In the genomic region with DNA sequence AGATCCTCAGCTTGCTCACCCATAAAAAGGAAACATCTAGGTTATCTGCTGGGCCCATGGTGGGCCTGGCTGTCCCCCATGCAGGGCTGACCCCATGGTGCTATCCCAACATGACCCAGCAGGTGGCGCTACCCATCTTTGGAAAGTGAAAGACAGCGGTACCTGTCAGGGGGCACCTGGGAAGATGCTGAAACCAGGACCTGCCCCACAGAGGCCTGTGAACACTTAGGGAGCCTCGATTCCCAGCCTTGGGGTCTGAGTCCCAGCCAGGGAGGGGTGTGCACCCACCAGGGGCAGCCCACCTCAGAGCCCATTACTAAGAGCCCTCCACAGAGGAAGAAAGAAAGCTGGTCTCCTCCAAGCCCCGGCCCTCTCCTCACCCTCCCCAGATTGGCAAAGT, we compare ENCODE assay signal across 9 cellular contexts. TPM values are rescaled to one million over a fixed set of nuclear protein-coding genes. Genes with fewer than 3 reads are reported as not detected.
A peak's percentile ranks its signal among the peaks of the same experiment; 100 is the strongest.
DNase-seq lines count a peak whose midpoint lies in the region; ATAC-seq and TF ChIP-seq lines count a peak whose summit lies in the region.
"Had no signal": no experiment of that assay in that cellular context is flagged by ENCODE, and none has a peak within 500 bp of the region (broad histone marks: within the 10 kb centered on the region; RNA-seq: fewer than 3 reads in every experiment).

No MANE protein-coding gene starts in this region.

- H3K4me3 ChIP-seq in GM06990 (replicated peaks; ENCODE audit: low read depth, low read length), result no peak overlapping the region
- no peak overlapping the region for H3K4me3 ChIP-seq in ascending aorta

- CTCF ChIA-PET in T-cell (lab: Charles Lee), result interaction anchor here (0.6 to 1.4 kb wide), 3 partner anchors 73 to 75 kb away, joined by 3 to 8 read pairs (median 6); no protein-coding TSS in a partner anchor

- H3K36me3 Mint-ChIP-seq in T-cell, result peaks cover 46% of the 10 kb centered on the region

- ATAC-seq in T-cell (replicated peaks in 1 of 4) (peak; percentile 73 to 80 (median 78)), GM18498 (IDR thresholded peaks at IDR 0.05; ENCODE audit: unreplicated experiment) (no peak), GM19324 (IDR thresholded peaks at IDR 0.05; ENCODE audit: low FRiP score, unreplicated experiment) (no peak)

- H3K27me3 Mint-ChIP-seq in T-cell, result no peaks in the 10 kb centered on the region
- H3K27me3 Mint-ChIP-seq: dendritic cell treated with granulocyte-macrophage colony-stimulating factor and Interleukin-4, amounts not matched to agents 40 ng/mL and 50 ng/mL, for 4 days had no signal

- DNase-seq in GM06990 (ENCODE audit: extremely low read depth, insufficient read length) (peak; percentile 60), HPDE6-E6E7 (ENCODE audit: extremely low spot score) (peak; percentile 67), T-cell (peak; percentile 51 to 85 (median 75)), ascending aorta (ENCODE audit: low spot score in 2 of 2) (no peak), iPS-NIHi11 (ENCODE audit: low spot score) (peak; percentile 93)
- peak; percentile 83 to 84 for DNase-seq in stimulated activated CD4-positive, alpha-beta T cell treated with anti-CD3 and anti-CD28 coated beads, Interleukin-1b, Interleukin-23, amount 100 ng/mL, for 4 hours (ENCODE audit: low read depth in 2 of 2)

- H3K36me3 ChIP-seq in GM06990 (ENCODE audit: control insufficient read depth, insufficient read depth, low read length) (peaks cover 44% of the 10 kb centered on the region), ascending aorta (peaks cover 82 to 83% of the 10 kb centered on the region in 2 donors)

- no peaks in the 10 kb centered on the region for H3K9me3 Mint-ChIP-seq in T-cell
- H3K9me3 Mint-ChIP-seq: dendritic cell treated with granulocyte-macrophage colony-stimulating factor and Interleukin-4, amounts not matched to agents 40 ng/mL and 50 ng/mL, for 4 days had no signal

- POLR2A ChIA-PET in T-cell (lab: Charles Lee), result no interaction called here

- no peaks in the 10 kb centered on the region for H3K4me1 ChIP-seq in ascending aorta

- peaks cover 21 to 27% (median 21%) of the 10 kb centered on the region in 3 donors for H3K4me1 Mint-ChIP-seq in T-cell

- H3K27me3 ChIP-seq in GM06990 (replicated peaks; ENCODE audit: control insufficient read depth, insufficient read depth, low read length) (no peaks in the 10 kb centered on the region), ascending aorta (no peaks in the 10 kb centered on the region)

- peak; percentile 93 for TF ChIP-seq CTCF in GM06990 (IDR thresholded peaks at IDR 0.05; ENCODE audit: insufficient read depth, low read length, poor library complexity, severe bottlenecking)
- TF ChIP-seq CTCF in ascending aorta (IDR thresholded peaks at IDR 0.05), result peak; percentile 81 to 91 (median 83)

- H3K27ac ChIP-seq in ascending aorta, result no peak overlapping the region

- intact Hi-C loops in ascending aorta (cut with DNase I), result loop anchor here (1.0 to 2.0 kb wide), 3 partner anchors 46 to 74 kb away; partner anchors contain the start of genes BICD2 and IPPK

- H3K4me3 Mint-ChIP-seq in T-cell, result no peak overlapping the region
- H3K4me3 Mint-ChIP-seq: dendritic cell treated with granulocyte-macrophage colony-stimulating factor and Interleukin-4, amounts not matched to agents 40 ng/mL and 50 ng/mL, for 4 days had no signal

- H3K27ac Mint-ChIP-seq in T-cell, result no peak overlapping the region
- H3K27ac Mint-ChIP-seq: dendritic cell treated with granulocyte-macrophage colony-stimulating factor and Interleukin-4, amounts not matched to agents 40 ng/mL and 50 ng/mL, for 4 days had no signal

- H3K9me3 ChIP-seq in ascending aorta, result no peaks in the 10 kb centered on the region

RNA-seq across cellular contexts. Expression of gene IPPK, which starts 46.6 kb away (rescaled TPM):
- total RNA-seq in T-cell (1 to 10 TPM; 7.5 to 9.6 (median 8.3) TPM), ascending aorta (28.0 TPM)

RNA-seq across cellular contexts. Expression of gene BICD2, which starts 48.1 kb away (rescaled TPM):
- 10 to 100 TPM; 24.1 to 36.6 (median 30.6) TPM for total RNA-seq in T-cell
- total RNA-seq in ascending aorta, result 29.1 TPM

Comparison
In these comparisons a context has a peak if more than half of its experiments do, and no peak if none do; other contexts are left out.
1. DNase-seq: peak in GM06990 (single experiment), HPDE6-E6E7 (single experiment), T-cell (34 of 34), iPS-NIHi11 (single experiment) and stimulated activated CD4-positive, alpha-beta T cell treated with anti-CD3 and anti-CD28 coated beads, Interleukin-1b, Interleukin-23, amount 100 ng/mL, for 4 hours (2 of 2); none in ascending aorta (0 of 2).
2. ATAC-seq: peak in T-cell (4 of 4); none in GM18498 (single experiment) and GM19324 (single experiment).